26 cellular contexts compared by ENCODE assay signal in genomic region chr2:115214050-115214449, GRCh38.
"Had no signal": no experiment of that assay in that cellular context is flagged by ENCODE, and none has a peak within 500 bp of the region (broad histone marks: within the 10 kb centered on the region; RNA-seq: fewer than 3 reads in every experiment).

No MANE protein-coding gene starts in this region.

- H3K4me2 ChIP-seq: PC-9 had no signal

- H2AFZ ChIP-seq: PC-9 had no signal

- H3K27me3 ChIP-seq: brain microvascular endothelial cell, cardiac muscle cell had no signal

- H3K36me3 ChIP-seq: brain microvascular endothelial cell, cardiac muscle cell had no signal

- DNase-seq: activated B cell treated with CpG ODN at 0.5 μM for 24 hours; activated CD4-positive, alpha-beta memory T cell treated with anti-CD3 and anti-CD28 coated beads for 36 hours; activated CD4-positive, alpha-beta T cell treated with anti-CD3 and anti-CD28 coated beads for 1 hour; activated CD4-positive, alpha-beta T cell treated with anti-CD3 and anti-CD28 coated beads, Interleukin-2, amount 10 ng/mL, durations not matched to agents 24 days and 14 days; activated CD8-positive, alpha-beta memory T cell treated with anti-CD3 and anti-CD28 coated beads for 24 hours; activated gamma-delta T cell; activated naive CD4-positive, alpha-beta T cell treated with anti-CD3 and anti-CD28 coated beads, Interleukin-2, amount 10 ng/mL, durations not matched to agents 7 days and 5 days; activated naive CD8-positive, alpha-beta T cell treated with anti-CD3 and anti-CD28 coated beads for 36 hours; activated T-cell treated with anti-CD3 and anti-CD28 coated beads for 4 hours; activated T-cell treated with anti-CD3 and anti-CD28 coated beads, Interleukin-2, amount 50 U/mL, for 48 hours; brain microvascular endothelial cell; KG1; NCI-H1048; NCI-H146; NCI-H187 treated with DMSO at 0.1 percent for 48 hours; NCI-H2081 treated with DMSO at 0.1 percent for 48 hours; NCI-H2171 treated with DMSO at 0.1 percent for 48 hours; NCI-H345; NCI-H510A treated with DMSO at 0.1 percent for 48 hours; NCI-H69; NK-92 treated with Interleukin-12 subunit alpha and Interleukin-12 subunit beta, amount 100 ng/mL, for 24 hours; PC-9; SIG-M5; T-helper 17 cell; T-helper 9 cell had no signal

- H3K4me3 ChIP-seq: cardiac muscle cell, PC-9 had no signal

- H3K27ac ChIP-seq: brain microvascular endothelial cell, cardiac muscle cell, PC-9 had no signal
